In genomic region chr1:220526294-220526693, GRCh38 we compare ENCODE assay signal across 14 cellular contexts. TPM values are rescaled to one million over a fixed set of nuclear protein-coding genes. Genes with fewer than 3 reads are reported as not detected.
A peak's percentile ranks its signal among the peaks of the same experiment; 100 is the strongest.
DNase-seq lines count a peak whose midpoint lies in the region; ATAC-seq, FAIRE-seq and TF ChIP-seq lines count a peak whose summit lies in the region.
"Had no signal": no experiment of that assay in that cellular context is flagged by ENCODE, and none has a peak within 500 bp of the region (broad histone marks: within the 10 kb centered on the region; RNA-seq: fewer than 3 reads in every experiment).

No MANE protein-coding gene starts in this region.

- FAIRE-seq in GM19239 (lab: Jason Lieb, UNC): peak; percentile 8
- no peak for FAIRE-seq in H54 (lab: Jason Lieb, UNC)
- FAIRE-seq: frontal cortex had no signal

- H3K27ac ChIP-seq in A673 (ENCODE audit: low read depth, low read length, poor library complexity, severe bottlenecking): no peak overlapping the region
- H3K27ac ChIP-seq in iPS-20b (ENCODE audit: low read length): no peak overlapping the region

- intact Hi-C loops in A673 (cut with micrococcal nuclease; ENCODE audit: unreplicated experiment): loop anchor here (5.0 kb wide), 2 partner anchors 104 to 229 kb away; no protein-coding TSS in a partner anchor

- CTCF ChIA-PET in A673 (lab: Charles Lee): no interaction called here

- no TSS peak for BruUV-seq in A673 (replicated peaks; lab: Mats Ljungman, UMichigan)

- peak; percentile 43; the same call in 1 of the 2 replicates for TF ChIP-seq CTCF in A673 (conservative IDR thresholded peaks at IDR 0.05; ENCODE audit: low read depth, low read length)

- no peak overlapping the region for H3K4me3 ChIP-seq in A673 (ENCODE audit: low read depth, low read length, poor library complexity, severe bottlenecking)
- H3K4me3 ChIP-seq in adipocyte (ENCODE audit: low read length): no peak overlapping the region
- peak overlapping the region; percentile 74; the same call in 1 of the 2 replicates for H3K4me3 ChIP-seq in iPS-20b (ENCODE audit: low read length)

- DNase-seq in A673 (ENCODE audit: low spot score) (peak; percentile 16), GM19239 (ENCODE audit: insufficient read length, low spot score) (no peak), adipocyte (ENCODE audit: low read depth) (peak; percentile 9), H54 (ENCODE audit: insufficient read length, low spot score) (no peak), NOMO-1 (lab: John Stamatoyannopoulos, UW; ENCODE audit: unreplicated experiment in 2 of 2) (no peak), T-helper 2 cell (no peak)
- DNase-seq: activated naive CD4-positive, alpha-beta T cell treated with anti-CD3 and anti-CD28 coated beads, Interleukin-2, amount 50 U/mL, for 16 hours; C1 segment of cervical spinal cord; left ventricle myocardium inferior; NCI-H1048 had no signal

- no peaks in the 10 kb centered on the region for H3K9me3 ChIP-seq in A673 (ENCODE audit: low read depth, low read length, poor library complexity, severe bottlenecking)
- no peaks in the 10 kb centered on the region for H3K9me3 ChIP-seq in adipocyte (ENCODE audit: control insufficient read depth, low read length)
- no peaks in the 10 kb centered on the region for H3K9me3 ChIP-seq in iPS-20b (ENCODE audit: insufficient read depth, low read depth, low read length)
- H3K9me3 ChIP-seq: left ventricle myocardium inferior had no signal

- H3K9ac ChIP-seq in adipocyte (ENCODE audit: low read length): no peak overlapping the region
- no peak overlapping the region for H3K9ac ChIP-seq in iPS-20b (ENCODE audit: low read depth, low read length)

- H3K36me3 ChIP-seq in A673 (ENCODE audit: insufficient read depth, low read length, poor library complexity, severe bottlenecking) (no peaks in the 10 kb centered on the region), adipocyte (ENCODE audit: control insufficient read depth, insufficient read depth, low read length, severe bottlenecking) (no peaks in the 10 kb centered on the region), iPS-20b (ENCODE audit: insufficient read depth, low read depth, low read length) (no peaks in the 10 kb centered on the region)
- H3K36me3 ChIP-seq: left ventricle myocardium inferior had no signal

- no peak for TF ChIP-seq POLR2A in H54 (IDR thresholded peaks at IDR 0.05; ENCODE audit: low read depth, low read length)

- H3K27me3 ChIP-seq in A673 (replicated peaks; ENCODE audit: insufficient read depth, low read depth, low read length, poor library complexity): peaks cover 93% of the 10 kb centered on the region
- H3K27me3 ChIP-seq in adipocyte (replicated peaks; ENCODE audit: control insufficient read depth, insufficient read depth, low read length): no peaks in the 10 kb centered on the region
- H3K27me3 ChIP-seq in iPS-20b (ENCODE audit: insufficient read depth, low read length): peaks cover 12% of the 10 kb centered on the region; the same call in 1 of the 2 replicates

- ATAC-seq in HG02981 (IDR thresholded peaks at IDR 0.05; ENCODE audit: unreplicated experiment): no peak

- H3K4me1 ChIP-seq in A673 (ENCODE audit: insufficient read depth, low read length, poor library complexity, severe bottlenecking) (peaks cover 4% of the 10 kb centered on the region), adipocyte (ENCODE audit: control insufficient read depth, insufficient read depth, low read length) (peaks cover 12% of the 10 kb centered on the region), iPS-20b (ENCODE audit: insufficient read depth, low read length) (no peaks in the 10 kb centered on the region)

- POLR2A ChIA-PET in A673 (lab: Charles Lee; ENCODE audit: low non-redundant PET): no interaction called here

RNA-seq across cellular contexts. Expression of gene MARK1, which starts 1.6 kb away (rescaled TPM):
- total RNA-seq in A673 (2021): 5.1 and 6.9 TPM in 2 replicates
- total RNA-seq: T-helper 2 cell treated with Interferon-gamma antibody and Interleukin-4, amounts not matched to agents 100 ng/mL and 5 ng/mL, for 36 hours had no signal

Comparison
In these comparisons a context has a peak if more than half of its experiments do, and no peak if none do; other contexts are left out.
1. DNase-seq: peak in A673 (single experiment) and adipocyte (single experiment); none in GM19239 (single experiment), H54 (single experiment), NOMO-1 (0 of 2) and T-helper 2 cell (0 of 5).